14 cellular contexts compared by ENCODE assay signal in the genomic region with DNA sequence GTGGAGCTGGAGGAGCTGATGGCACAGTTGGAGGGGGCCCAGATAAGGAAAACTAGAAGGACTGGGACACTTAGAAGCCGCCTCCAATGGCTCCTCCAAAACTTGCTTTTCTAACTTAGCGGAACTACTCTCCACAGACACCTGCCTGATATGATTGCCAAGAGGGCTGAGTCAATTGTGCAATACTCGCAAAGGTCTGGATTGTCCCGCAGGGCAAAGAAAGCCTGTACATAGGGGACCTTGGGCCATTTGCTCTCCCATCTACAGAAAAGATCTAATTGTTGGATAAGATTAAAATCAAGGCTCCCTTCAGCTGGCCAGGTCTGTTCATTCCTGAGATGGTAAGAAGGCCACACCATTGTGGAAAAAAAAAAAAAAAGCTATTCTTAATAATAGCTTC.
A peak's percentile ranks its signal among the peaks of the same experiment; 100 is the strongest.
DNase-seq lines count a peak whose midpoint lies in the region; ATAC-seq, FAIRE-seq and TF ChIP-seq lines count a peak whose summit lies in the region.
"Had no signal": no experiment of that assay in that cellular context is flagged by ENCODE, and none has a peak within 500 bp of the region (broad histone marks: within the 10 kb centered on the region; RNA-seq: fewer than 3 reads in every experiment).

No MANE protein-coding gene starts in this region.

- no peak overlapping the region for H2BK120ac ChIP-seq in H1 (replicated peaks; ENCODE audit: low read depth, low read length)

- no peaks in the 10 kb centered on the region for H3K79me2 ChIP-seq in H1 (ENCODE audit: control insufficient read depth in 1 of 2, insufficient read depth in 2 of 2, low read length in 2 of 2)
- no peaks in the 10 kb centered on the region for H3K79me2 ChIP-seq in HepG2 (ENCODE audit: insufficient read depth, low read length)

- H3K4me1 ChIP-seq in H1 (replicated peaks in 1 of 4; ENCODE audit: control insufficient read depth in 3 of 4, insufficient read depth in 4 of 4, low read length in 3 of 4) (peaks cover 0 to 5% (median 2%) of the 10 kb centered on the region in 4 experiments; a peak in 3 of 7 replicates), HepG2 (ENCODE audit: insufficient read depth, low read length) (no peaks in the 10 kb centered on the region), mucosa of descending colon (ENCODE audit: low read depth) (no peaks in the 10 kb centered on the region), upper lobe of right lung (no peaks in the 10 kb centered on the region)

- in situ Hi-C loops in HepG2 (cut with HindIII; ENCODE audit: extremely low pct_ligation_motif_present, low pct_unique_long_range_greater_than_20kb): no loop called here

- H4K91ac ChIP-seq in H1 (replicated peaks; ENCODE audit: insufficient read length, low read length): no peak overlapping the region

- H3K56ac ChIP-seq in H1 (replicated peaks; ENCODE audit: insufficient read length, low read depth, low read length): no peak overlapping the region

- CTCF ChIA-PET in H1 (lab: Charles Lee; ENCODE audit: partially characterized antibody) (interaction anchor here (0.8 to 3.8 kb wide), 5 partner anchors 9 to 362 kb away, joined by 3 to 30 read pairs (median 8); no protein-coding TSS in a partner anchor), HepG2 (lab: Yijun Ruan, JAX; ENCODE audit: low intra/inter-chr PET ratio, low total read pairs) (no interaction called here)

- no peak overlapping the region for H3K18ac ChIP-seq in H1 (ENCODE audit: extremely low read depth, low read length)

- intact Hi-C loops in HepG2 (cut with micrococcal nuclease; ENCODE audit: unreplicated experiment) (no loop called here), mucosa of descending colon (cut with DNase I, micrococcal nuclease) (no loop called here), upper lobe of right lung (cut with DNase I) (no loop called here)

- no peak overlapping the region for H2AK5ac ChIP-seq in H1 (ENCODE audit: low read depth, low read length)

- DNase-seq in H1 (ENCODE audit: low read depth in 1 of 2, low spot score in 2 of 2) (no peak), HepG2 (ENCODE audit: low spot score) (no peak), mucosa of descending colon (no peak), upper lobe of right lung (no peak), WERI-Rb-1 (no peak)
- DNase-seq: CD8-positive, alpha-beta T cell; COR-L47; DND-41; GDM1; H9 had no signal

- TF ChIP-seq POLR2A in H1 (IDR thresholded peaks at IDR 0.05; ENCODE audit: control extremely low read depth in 1 of 2, low read depth in 2 of 2, low read length in 2 of 2) (no peak), HepG2 (IDR thresholded peaks at IDR 0.05; ENCODE audit: insufficient read depth in 1 of 2, low read depth in 2 of 2, low read length in 2 of 2) (no peak)

- H3K9ac ChIP-seq in H1 (replicated peaks in 1 of 4; ENCODE audit: extremely low read depth in 1 of 4, low read depth in 3 of 4, low read length in 3 of 4) (no peak overlapping the region), HepG2 (ENCODE audit: insufficient read depth, low read depth, low read length) (no peak overlapping the region)

- POLR2A ChIA-PET in H1 (lab: Charles Lee; ENCODE audit: partially characterized antibody) (no interaction called here), HepG2 (lab: Yijun Ruan, JAX) (no interaction called here)

- ATAC-seq in HepG2 (peak; percentile 55; the same call in 2 of the 3 replicates), mucosa of descending colon (peak; percentile 34), upper lobe of right lung (peak; percentile 66), GM21717 (IDR thresholded peaks at IDR 0.05; ENCODE audit: unreplicated experiment) (no peak)
- no peak for ATAC-seq in activated CD4-positive, CD25-positive, alpha-beta regulatory T cell treated with anti-CD3 and anti-CD28 coated beads, Interleukin-2, amount 50 U/mL, for 24 hours
- ATAC-seq: CD8-positive, alpha-beta T cell; GM23338 had no signal

- 93% methylated on average over 4 of the region's 4 CpGs; no CpG with 5 or more reads in 1 of the 2 experiments for WGBS in H1 (ENCODE audit: extremely low coverage in 1 of 2, insufficient coverage in 1 of 2, insufficient read length in 1 of 2, insufficient replicate concordance in 2 of 2, low coverage in 1 of 2, low lambda C conversion rate in 2 of 2, missing lambda C conversion rate in 1 of 2), 2 experiments
- WGBS in HepG2 (ENCODE audit: low lambda C conversion rate): 23% methylated on average over 3 of the region's 4 CpGs

- no peak overlapping the region for H3K4ac ChIP-seq in H1 (replicated peaks; ENCODE audit: insufficient read length, low read depth, low read length)

- no peak overlapping the region for H3K14ac ChIP-seq in H1 (ENCODE audit: insufficient read length)

- no peak overlapping the region for H3K4me2 ChIP-seq in H1 (ENCODE audit: insufficient read depth in 1 of 2, low read depth in 2 of 2, low read length in 2 of 2)
- H3K4me2 ChIP-seq in HepG2 (ENCODE audit: low read depth, low read length): no peak overlapping the region
- H3K4me2 ChIP-seq: GM23338 had no signal

- no peak for TF ChIP-seq EP300 in H1 (IDR thresholded peaks at IDR 0.05; ENCODE audit: borderline replicate concordance in 1 of 2, low read depth in 2 of 2, low read length in 2 of 2)
- TF ChIP-seq EP300 in HepG2 (IDR thresholded peaks at IDR 0.05; ENCODE audit: low read depth in 2 of 2, low read length in 2 of 2): no peak
- no peak for TF ChIP-seq EP300 in HepG2 (CRISPR knock-in tag; IDR thresholded peaks at IDR 0.05; ENCODE audit: borderline replicate concordance)

- no peak overlapping the region for H2BK15ac ChIP-seq in H1 (ENCODE audit: low read length)

- no peak overlapping the region for H3K27ac ChIP-seq in H1 (ENCODE audit: low read depth, low read length)
- no peak overlapping the region for H3K27ac ChIP-seq in HepG2 (ENCODE audit: extremely low read length, insufficient read depth, low read length)
- no peak overlapping the region for H3K27ac ChIP-seq in upper lobe of right lung
- no peak overlapping the region for H3K27ac ChIP-seq in WERI-Rb-1

- H3K4me3 ChIP-seq in H1 (ENCODE audit: extremely low read depth in 1 of 4, insufficient read depth in 2 of 4, low read depth in 3 of 4, low read length in 4 of 4) (no peak overlapping the region), HepG2 (replicated peaks in 1 of 3; ENCODE audit: insufficient read depth in 1 of 3, low read depth in 2 of 3, low read length in 3 of 3) (no peak overlapping the region), mucosa of descending colon (no peak overlapping the region), upper lobe of right lung (no peak overlapping the region), WERI-Rb-1 (ENCODE audit: low read depth, low read length) (no peak overlapping the region)
- H3K4me3 ChIP-seq: GM23338 had no signal

- no peak overlapping the region for H4K5ac ChIP-seq in H1 (ENCODE audit: insufficient read length, low read depth, low read length)

- H3K27me3 ChIP-seq in H1 (replicated peaks in 1 of 4; ENCODE audit: control insufficient read depth in 3 of 4, extremely low read depth in 1 of 4, insufficient read depth in 3 of 4, low read length in 3 of 4) (no peaks in the 10 kb centered on the region), HepG2 (ENCODE audit: control insufficient read depth in 1 of 2, insufficient read depth in 2 of 2, low read length in 2 of 2) (peaks cover 0 to 23% of the 10 kb centered on the region in 2 experiments; a peak in 2 of 5 replicates), upper lobe of right lung (no peaks in the 10 kb centered on the region), WERI-Rb-1 (ENCODE audit: insufficient read depth, low read depth, severe bottlenecking) (no peaks in the 10 kb centered on the region)

- no peak overlapping the region for H2BK5ac ChIP-seq in H1 (ENCODE audit: low read depth, low read length)

- TF ChIP-seq RAD21 in H1 (IDR thresholded peaks at IDR 0.05 in 1 of 2, conservative IDR thresholded peaks at IDR 0.05 in 1 of 2; ENCODE audit: low read depth in 2 of 2, low read length in 2 of 2) (no peak), HepG2 (CRISPR knock-in tag; IDR thresholded peaks at IDR 0.05) (no peak)

- no peak overlapping the region for H2BK12ac ChIP-seq in H1 (ENCODE audit: low read depth, low read length)

- H3K79me1 ChIP-seq in H1 (ENCODE audit: low read depth, low read length): no peaks in the 10 kb centered on the region

- FAIRE-seq in H1 (lab: Jason Lieb, UNC) (no peak), HepG2 (lab: Jason Lieb, UNC) (no peak)
- FAIRE-seq: GM18507 had no signal

- no peak overlapping the region for H2BK20ac ChIP-seq in H1 (ENCODE audit: low read length)

- no peaks in the 10 kb centered on the region for H3K36me3 ChIP-seq in H1 (ENCODE audit: control insufficient read depth in 2 of 4, insufficient read depth in 4 of 4, low read length in 3 of 4)
- no peaks in the 10 kb centered on the region for H3K36me3 ChIP-seq in HepG2 (replicated peaks in 1 of 2; ENCODE audit: control insufficient read depth in 1 of 2, insufficient read depth in 2 of 2, low read length in 2 of 2)
- H3K36me3 ChIP-seq in mucosa of descending colon (ENCODE audit: low read depth): no peaks in the 10 kb centered on the region
- H3K36me3 ChIP-seq in upper lobe of right lung: no peaks in the 10 kb centered on the region
- H3K36me3 ChIP-seq in WERI-Rb-1: no peaks in the 10 kb centered on the region

- H3K9me3 ChIP-seq in H1 (ENCODE audit: insufficient read depth in 2 of 2, low read depth in 1 of 2, low read length in 1 of 2) (no peaks in the 10 kb centered on the region), HepG2 (ENCODE audit: low read length) (no peaks in the 10 kb centered on the region), mucosa of descending colon (no peaks in the 10 kb centered on the region), upper lobe of right lung (no peaks in the 10 kb centered on the region), WERI-Rb-1 (ENCODE audit: severe bottlenecking) (no peaks in the 10 kb centered on the region)

- H4K20me1 ChIP-seq in H1 (replicated peaks in 1 of 2; ENCODE audit: control insufficient read depth in 1 of 2, insufficient read depth in 2 of 2, low read length in 2 of 2) (no peaks in the 10 kb centered on the region), HepG2 (ENCODE audit: insufficient read depth, low read length) (no peaks in the 10 kb centered on the region)

- H2AFZ ChIP-seq in H1 (ENCODE audit: low read length) (no peak overlapping the region), HepG2 (ENCODE audit: low read length) (no peak overlapping the region)
- H2AFZ ChIP-seq: GM23338 had no signal

- no peaks in the 10 kb centered on the region for H3K23me2 ChIP-seq in H1 (ENCODE audit: low read depth, low read length)

- no peak overlapping the region for H4K8ac ChIP-seq in H1 (ENCODE audit: extremely low read depth, insufficient read depth, low read length)

- TF ChIP-seq CTCF in H1 (IDR thresholded peaks at IDR 0.05; ENCODE audit: control extremely low read depth in 1 of 3, insufficient read depth in 1 of 3, low read depth in 1 of 3, low read length in 3 of 3) (no peak), HepG2 (CRISPR knock-in tag; IDR thresholded peaks at IDR 0.05) (no peak), mucosa of descending colon (IDR thresholded peaks at IDR 0.05) (no peak), upper lobe of right lung (IDR thresholded peaks at IDR 0.05) (no peak), WERI-Rb-1 (IDR thresholded peaks at IDR 0.05; ENCODE audit: low read depth, low read length) (no peak)

- BruUV-seq in HepG2 (replicated peaks; lab: Mats Ljungman, UMichigan): no TSS peak

- H3K23ac ChIP-seq in H1 (ENCODE audit: insufficient read length): no peak overlapping the region

TF ChIP-seq in HepG2, 621 proteins besides CTCF, POLR2A, EP300 and RAD21 (continues in another document):
- TF ChIP-seq RFX3 (CRISPR knock-in tag; IDR thresholded peaks at IDR 0.05) (no peak), CEBPG (CRISPR knock-in tag; IDR thresholded peaks at IDR 0.05) (peak; percentile 64), ZKSCAN5 (CRISPR knock-in tag; IDR thresholded peaks at IDR 0.05) (no peak)

Comparison
In these comparisons a context has a peak if more than half of its experiments do, and no peak if none do; other contexts are left out.
1. ATAC-seq: peak in HepG2 (single experiment), mucosa of descending colon (single experiment) and upper lobe of right lung (single experiment); none in GM21717 (single experiment) and activated CD4-positive, CD25-positive, alpha-beta regulatory T cell treated with anti-CD3 and anti-CD28 coated beads, Interleukin-2, amount 50 U/mL, for 24 hours (0 of 2).